1 cellular context compared by ENCODE assay signal in the genomic region with DNA sequence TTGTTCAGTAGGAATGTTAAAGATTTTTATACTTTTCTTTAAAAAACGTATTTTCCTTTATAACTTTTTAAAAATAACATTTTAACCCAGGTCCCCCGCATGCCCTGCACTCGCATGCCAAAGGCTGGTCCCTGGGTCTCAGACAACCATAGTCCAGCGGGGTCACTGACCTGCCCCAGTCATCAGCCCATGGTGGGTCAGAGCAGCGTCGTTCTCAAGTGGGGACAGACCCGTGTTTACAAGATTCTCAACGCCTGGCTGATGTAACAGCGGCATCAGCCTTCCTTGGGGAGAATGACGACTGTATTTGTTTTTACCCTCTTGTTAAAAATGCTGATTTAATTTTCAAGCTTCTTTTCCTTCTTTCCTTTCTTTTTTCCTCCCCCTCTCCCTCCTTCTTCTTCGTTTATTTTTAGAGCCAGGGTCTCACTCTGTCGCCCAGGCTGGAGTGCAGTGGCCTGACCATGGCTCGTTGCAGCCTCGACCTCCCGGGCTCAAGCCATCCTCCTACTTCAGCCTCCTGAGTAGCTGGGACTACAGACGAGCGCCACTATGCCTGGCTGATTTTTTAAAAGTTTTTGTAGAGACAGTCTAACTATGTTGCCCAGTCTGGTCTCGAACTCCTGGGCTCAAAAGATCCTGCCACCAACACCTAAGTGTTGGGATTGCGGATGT.
TF ChIP-seq lines count a peak whose summit lies in the region.

No MANE protein-coding gene starts in this region.

TF ChIP-seq in SK-N-SH, 30 proteins besides CTCF, POLR2A, EP300 and RAD21 (continued from another document):
- TF ChIP-seq TAF1 (IDR thresholded peaks at IDR 0.05; ENCODE audit: borderline replicate concordance, low read depth, low read length): no peak
- TF ChIP-seq MXI1 (IDR thresholded peaks at IDR 0.05; ENCODE audit: low read depth, low read length): no peak
- no peak for TF ChIP-seq FOXJ3 (CRISPR knock-in tag; IDR thresholded peaks at IDR 0.05)
- TF ChIP-seq, protein P1, sequence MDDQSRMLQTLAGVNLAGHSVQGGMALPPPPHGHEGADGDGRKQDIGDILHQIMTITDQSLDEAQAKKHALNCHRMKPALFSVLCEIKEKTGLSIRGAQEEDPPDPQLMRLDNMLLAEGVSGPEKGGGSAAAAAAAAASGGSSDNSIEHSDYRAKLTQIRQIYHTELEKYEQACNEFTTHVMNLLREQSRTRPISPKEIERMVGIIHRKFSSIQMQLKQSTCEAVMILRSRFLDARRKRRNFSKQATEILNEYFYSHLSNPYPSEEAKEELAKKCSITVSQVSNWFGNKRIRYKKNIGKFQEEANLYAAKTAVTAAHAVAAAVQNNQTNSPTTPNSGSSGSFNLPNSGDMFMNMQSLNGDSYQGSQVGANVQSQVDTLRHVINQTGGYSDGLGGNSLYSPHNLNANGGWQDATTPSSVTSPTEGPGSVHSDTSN (IDR thresholded peaks at IDR 0.05): no peak
- no peak for TF ChIP-seq IRF3 (IDR thresholded peaks at IDR 0.05; ENCODE audit: low read depth, low read length)
- no peak for TF ChIP-seq MAX (IDR thresholded peaks at IDR 0.05; ENCODE audit: low read depth)
- no peak for TF ChIP-seq EZH2phosphoT487 (IDR thresholded peaks at IDR 0.05; ENCODE audit: borderline replicate concordance, low read depth)
